In the genomic region with DNA sequence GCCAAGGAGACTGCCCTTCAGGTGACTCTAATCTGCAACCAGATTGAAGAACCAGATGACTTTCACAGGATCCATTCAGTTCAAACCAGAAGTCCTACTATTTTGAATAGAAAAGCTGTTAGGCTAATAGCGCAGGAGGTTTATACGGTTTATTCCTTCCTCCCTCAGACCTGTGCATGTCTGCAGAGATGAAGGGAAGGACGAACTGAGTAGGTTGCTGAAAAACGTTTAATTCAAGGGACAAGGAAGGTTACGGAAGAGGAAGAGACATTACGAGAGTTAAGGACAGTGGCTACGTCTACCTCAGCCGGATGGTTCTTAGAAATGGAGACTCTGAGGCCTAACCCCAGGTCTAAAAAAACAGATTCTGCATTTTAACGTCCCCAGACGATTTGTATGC, we compare ENCODE assay signal across 9 cellular contexts. TPM values are rescaled to one million over a fixed set of nuclear protein-coding genes. Genes with fewer than 3 reads are reported as not detected.
A peak's percentile ranks its signal among the peaks of the same experiment; 100 is the strongest.
DNase-seq lines count a peak whose midpoint lies in the region; ATAC-seq, FAIRE-seq and TF ChIP-seq lines count a peak whose summit lies in the region.
"Had no signal": no experiment of that assay in that cellular context is flagged by ENCODE, and none has a peak within 500 bp of the region (broad histone marks: within the 10 kb centered on the region; RNA-seq: fewer than 3 reads in every experiment).

No MANE protein-coding gene starts in this region.

- H2AFZ ChIP-seq in endothelial cell of umbilical vein (ENCODE audit: low read depth, low read length) = peak overlapping the region; percentile 80

- H3K9ac ChIP-seq in endothelial cell of umbilical vein (replicated peaks; ENCODE audit: extremely low read depth, insufficient read depth, low read length) = peak overlapping the region; percentile 52

- no peaks in the 10 kb centered on the region for H3K9me3 ChIP-seq in endothelial cell of umbilical vein (replicated peaks; ENCODE audit: control insufficient read depth, insufficient read depth, low read length)

- TF ChIP-seq CTCF in endothelial cell of umbilical vein (IDR thresholded peaks at IDR 0.05; ENCODE audit: extremely low read depth in 1 of 2, insufficient read depth in 1 of 2, low read depth in 1 of 2, low read length in 2 of 2) (no peak), retinal pigment epithelial cell (conservative IDR thresholded peaks at IDR 0.05; ENCODE audit: low read depth, low read length) (no peak)

- TSS peak; percentile 65 for BruUV-seq in endothelial cell of umbilical vein (replicated peaks; lab: Mats Ljungman, UMichigan)

- no peak for ATAC-seq in HG03196 (IDR thresholded peaks at IDR 0.05; ENCODE audit: unreplicated experiment)

- peaks cover 73% of the 10 kb centered on the region for H3K79me2 ChIP-seq in endothelial cell of umbilical vein (ENCODE audit: control insufficient read depth, insufficient read depth, low read length)

- FAIRE-seq in endothelial cell of umbilical vein (lab: Jason Lieb, UNC) = peak; percentile 62

- no peaks in the 10 kb centered on the region for H4K20me1 ChIP-seq in endothelial cell of umbilical vein (replicated peaks; ENCODE audit: control insufficient read depth, extremely low read depth, insufficient read depth, low read length)

- dilution Hi-C loops in endothelial cell of umbilical vein (cut with MboI; ENCODE audit: extremely low pct_ligation_motif_present, low sequenced_read_pairs) = no loop called here

- POLR2A ChIA-PET in endothelial cell of umbilical vein (lab: Charles Lee) = no interaction called here

- DNase-seq in NOMO-1 treated with DMSO at 0.1 percent for 48 hours (lab: John Stamatoyannopoulos, UW; ENCODE audit: unreplicated experiment) (peak; percentile 57), endothelial cell of umbilical vein (ENCODE audit: low read depth, low spot score) (peak; percentile 4), retinal pigment epithelial cell (ENCODE audit: low read depth) (no peak), HCEC 1CT (no peak)
- DNase-seq in effector CD8-positive, alpha-beta T cell (lab: John Stamatoyannopoulos, UW) = no peak
- no peak for DNase-seq in activated CD4-positive, alpha-beta T cell treated with anti-CD3 and anti-CD28 coated beads for 48 hours
- DNase-seq: activated CD4-positive, CD25-positive, alpha-beta regulatory T cell treated with anti-CD3 and anti-CD28 coated beads, Interleukin-2, amount 50 U/mL, for 72 hours had no signal

- peaks cover 14% of the 10 kb centered on the region for H3K4me1 ChIP-seq in endothelial cell of umbilical vein (ENCODE audit: control insufficient read depth, extremely low read depth, insufficient read depth, low read length)

- intact Hi-C loops in endothelial cell of umbilical vein (cut with micrococcal nuclease) = loop anchor here (2.0 kb wide), 1 partner anchor 14 kb away; no protein-coding TSS in a partner anchor

- H3K4me2 ChIP-seq in endothelial cell of umbilical vein (ENCODE audit: insufficient read depth, low read length) = peak overlapping the region; percentile 65

- H3K27me3 ChIP-seq in endothelial cell of umbilical vein (ENCODE audit: control insufficient read depth in 2 of 2, insufficient read depth in 2 of 2, low read length in 2 of 2) = no peaks in the 10 kb centered on the region

- CTCF ChIA-PET in endothelial cell of umbilical vein (lab: Charles Lee) = interaction anchor here (1.4 kb wide), 1 partner anchor 9 kb away, joined by 5 read pairs; no protein-coding TSS in a partner anchor

- TF ChIP-seq POLR2A in endothelial cell of umbilical vein (IDR thresholded peaks at IDR 0.05; ENCODE audit: low read depth, low read length) = no peak

- no peak overlapping the region for H3K27ac ChIP-seq in endothelial cell of umbilical vein (ENCODE audit: insufficient read depth, low read depth, low read length)

- H3K4me3 ChIP-seq in GM08714 (ENCODE audit: low read length) (peak overlapping the region; percentile 93), endothelial cell of umbilical vein (replicated peaks in 1 of 3; ENCODE audit: insufficient read depth in 1 of 3, low read depth in 1 of 3, low read length in 3 of 3) (peak overlapping the region; percentile 46 to 79 (median 78)), retinal pigment epithelial cell (ENCODE audit: low read length) (peak overlapping the region; percentile 72)

- no peaks in the 10 kb centered on the region for H3K9me1 ChIP-seq in endothelial cell of umbilical vein (replicated peaks; ENCODE audit: control insufficient read depth, extremely low read depth, insufficient read depth, low read length)

- H3K36me3 ChIP-seq in endothelial cell of umbilical vein (ENCODE audit: control insufficient read depth in 2 of 2, extremely low read depth in 1 of 2, insufficient read depth in 2 of 2, low read length in 2 of 2) = peaks cover 6 to 11% of the 10 kb centered on the region in 2 experiments

TF ChIP-seq in endothelial cell of umbilical vein, 7 proteins besides CTCF, POLR2A, EP300 and RAD21:
- TF ChIP-seq POLR2AphosphoS5 (IDR thresholded peaks at IDR 0.05; ENCODE audit: insufficient read depth, low read depth, low read length) (no peak), JUN (IDR thresholded peaks at IDR 0.05; ENCODE audit: borderline replicate concordance, insufficient read depth, insufficient read length, low read depth) (no peak), EZH2 (IDR thresholded peaks at IDR 0.05; ENCODE audit: borderline replicate concordance, low read depth, low read length, severe bottlenecking) (no peak), GATA2 (IDR thresholded peaks at IDR 0.05; ENCODE audit: insufficient read depth, insufficient read length, low read depth, low read length) (no peak), MYC (IDR thresholded peaks at IDR 0.05; ENCODE audit: low read depth, low read length) (no peak), FOS (IDR thresholded peaks at IDR 0.05; ENCODE audit: borderline replicate concordance, insufficient read depth, low read length) (no peak)
- TF ChIP-seq, protein P1, sequence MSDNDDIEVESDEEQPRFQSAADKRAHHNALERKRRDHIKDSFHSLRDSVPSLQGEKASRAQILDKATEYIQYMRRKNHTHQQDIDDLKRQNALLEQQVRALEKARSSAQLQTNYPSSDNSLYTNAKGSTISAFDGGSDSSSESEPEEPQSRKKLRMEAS (IDR thresholded peaks at IDR 0.05; ENCODE audit: insufficient read depth, insufficient read length) = no peak
TF ChIP-seq in endothelial cell of umbilical vein: peak in this region for 0.

RNA-seq across cellular contexts. Expression of a gene that starts 1.0 kb away (rescaled TPM):
- 56.9 and 57.6 TPM in 2 replicates for total RNA-seq in endothelial cell of umbilical vein
- 27.3 and 33.1 TPM in 2 replicates for polyA plus RNA-seq in endothelial cell of umbilical vein
- polyA plus RNA-seq in endothelial cell of umbilical vein (2011; cell fraction: cytosol; rRNA removed) = 41.0 and 42.5 TPM in 2 replicates
- 19.0 and 28.6 TPM in 2 replicates for polyA plus RNA-seq in endothelial cell of umbilical vein (2011; cell fraction: nucleus; rRNA removed)
- polyA plus RNA-seq in endothelial cell of umbilical vein (2012) = 29.7 and 55.3 TPM in 2 replicates
- 21.5 and 27.3 TPM in 2 replicates for polyA minus RNA-seq in endothelial cell of umbilical vein
- 90.4 TPM for polyA minus RNA-seq in endothelial cell of umbilical vein (2011; cell fraction: cytosol; rRNA and poly(A)+ RNA removed)
- polyA minus RNA-seq in endothelial cell of umbilical vein (2011; cell fraction: nucleus; rRNA and poly(A)+ RNA removed) = 9.5 and 12.6 TPM in 2 replicates

RNA-seq across cellular contexts. Expression of a gene that starts 1.4 kb away (rescaled TPM):
- 32.9 and 39.6 TPM in 2 replicates for total RNA-seq in endothelial cell of umbilical vein
- polyA plus RNA-seq in endothelial cell of umbilical vein = 49.3 and 51.7 TPM in 2 replicates
- 38.8 and 41.4 TPM in 2 replicates for polyA plus RNA-seq in endothelial cell of umbilical vein (2011; cell fraction: cytosol; rRNA removed)
- 33.5 and 34.2 TPM in 2 replicates for polyA plus RNA-seq in endothelial cell of umbilical vein (2011; cell fraction: nucleus; rRNA removed)
- 33.9 and 43.3 TPM in 2 replicates for polyA plus RNA-seq in endothelial cell of umbilical vein (2012)
- polyA minus RNA-seq in endothelial cell of umbilical vein = 81.1 and 103 TPM in 2 replicates
- polyA minus RNA-seq in endothelial cell of umbilical vein (2011; cell fraction: cytosol; rRNA and poly(A)+ RNA removed) = 56.4 TPM
- polyA minus RNA-seq in endothelial cell of umbilical vein (2011; cell fraction: nucleus; rRNA and poly(A)+ RNA removed) = 19.8 and 31.0 TPM in 2 replicates

RNA-seq across cellular contexts. Expression of a gene that starts 21.0 kb away (rescaled TPM):
- total RNA-seq in endothelial cell of umbilical vein = not detected in 2 replicates
- polyA plus RNA-seq in endothelial cell of umbilical vein = not detected in 2 replicates
- not detected in 2 replicates for polyA plus RNA-seq in endothelial cell of umbilical vein (2011; cell fraction: cytosol; rRNA removed)
- polyA plus RNA-seq in endothelial cell of umbilical vein (2011; cell fraction: nucleus; rRNA removed) = 0.06 TPM in 1 of 2 replicates, not detected in the other
- polyA plus RNA-seq in endothelial cell of umbilical vein (2012) = not detected in 2 replicates
- polyA minus RNA-seq in endothelial cell of umbilical vein = 0.10 and 1.0 TPM in 2 replicates
- polyA minus RNA-seq in endothelial cell of umbilical vein (2011; cell fraction: cytosol; rRNA and poly(A)+ RNA removed) = not detected
- not detected in 2 replicates for polyA minus RNA-seq in endothelial cell of umbilical vein (2011; cell fraction: nucleus; rRNA and poly(A)+ RNA removed)

RNA-seq across cellular contexts. Expression of a gene that starts 32.3 kb away (rescaled TPM):
- total RNA-seq in endothelial cell of umbilical vein = 37.6 and 44.5 TPM in 2 replicates
- 20.6 and 24.6 TPM in 2 replicates for polyA plus RNA-seq in endothelial cell of umbilical vein
- polyA plus RNA-seq in endothelial cell of umbilical vein (2011; cell fraction: cytosol; rRNA removed) = 27.2 and 28.0 TPM in 2 replicates
- polyA plus RNA-seq in endothelial cell of umbilical vein (2011; cell fraction: nucleus; rRNA removed) = 8.3 and 8.8 TPM in 2 replicates
- 53.8 and 54.3 TPM in 2 replicates for polyA plus RNA-seq in endothelial cell of umbilical vein (2012)
- polyA minus RNA-seq in endothelial cell of umbilical vein = 24.2 and 29.9 TPM in 2 replicates
- 10.0 TPM for polyA minus RNA-seq in endothelial cell of umbilical vein (2011; cell fraction: cytosol; rRNA and poly(A)+ RNA removed)
- 9.2 and 10.1 TPM in 2 replicates for polyA minus RNA-seq in endothelial cell of umbilical vein (2011; cell fraction: nucleus; rRNA and poly(A)+ RNA removed)

Comparison
In these comparisons a context has a peak if more than half of its experiments do, and no peak if none do; other contexts are left out.
1. DNase-seq: peak in NOMO-1 treated with DMSO at 0.1 percent for 48 hours (single experiment) and endothelial cell of umbilical vein (single experiment); none in retinal pigment epithelial cell (single experiment), effector CD8-positive, alpha-beta T cell (single experiment), HCEC 1CT (single experiment) and activated CD4-positive, alpha-beta T cell treated with anti-CD3 and anti-CD28 coated beads for 48 hours (single experiment).
2. Peak in every context shown above with its lines, with median percentiles within 50 percentile points of each other: H3K4me3 ChIP-seq.